15 cellular contexts compared by ENCODE assay signal in genomic region chr17:2482218-2482617, GRCh38. TPM values are rescaled to one million over a fixed set of nuclear protein-coding genes. Genes with fewer than 3 reads are reported as not detected.
DNase-seq lines count a peak whose midpoint lies in the region; ATAC-seq and TF ChIP-seq lines count a peak whose summit lies in the region.
"Had no signal": no experiment of that assay in that cellular context is flagged by ENCODE, and none has a peak within 500 bp of the region (broad histone marks: within the 10 kb centered on the region; RNA-seq: fewer than 3 reads in every experiment).

No MANE protein-coding gene starts in this region.

- H3K4me3 ChIP-seq in OCI-LY1 (ENCODE audit: low read depth, low read length, poor library complexity, severe bottlenecking) (no peak overlapping the region), mesenchymal stem cell (ENCODE audit: insufficient read depth in 1 of 2, low read depth in 1 of 2, low read length in 2 of 2) (no peak overlapping the region)
- H3K4me3 ChIP-seq: adrenal gland, coronary artery had no signal

- H3K79me1 ChIP-seq in mesenchymal stem cell (replicated peaks; ENCODE audit: low read length, poor library complexity, severe bottlenecking) = peaks cover 29% of the 10 kb centered on the region

- no peaks in the 10 kb centered on the region for H3K9me3 Mint-ChIP-seq in stimulated activated naive CD8-positive, alpha-beta T cell treated with anti-CD3 and anti-CD28 coated beads, Interleukin-15, amount 100 ng/mL, for 72 hours

- 77% methylated on average over 6 of the region's 7 CpGs for WGBS in mesenchymal stem cell

- no peak overlapping the region for H2BK120ac ChIP-seq in mesenchymal stem cell (ENCODE audit: low read depth, low read length)

- H2BK15ac ChIP-seq in mesenchymal stem cell (ENCODE audit: low read depth, poor library complexity, severe bottlenecking) = no peak overlapping the region

- H3K9me2 ChIP-seq in OCI-LY1 (ENCODE audit: low read depth, low read length) = no peaks in the 10 kb centered on the region

- H3K9me3 ChIP-seq in OCI-LY1 (ENCODE audit: low read length) (no peaks in the 10 kb centered on the region), mesenchymal stem cell (ENCODE audit: control insufficient read depth, low read length) (no peaks in the 10 kb centered on the region)
- H3K9me3 ChIP-seq: adrenal gland had no signal

- H3K18ac ChIP-seq in mesenchymal stem cell (ENCODE audit: low read depth in 1 of 2, low read length in 2 of 2) = no peak overlapping the region

- peaks cover 34% of the 10 kb centered on the region for H3K4me1 ChIP-seq in OCI-LY1 (ENCODE audit: insufficient read depth, low read length, severe bottlenecking)
- H3K4me1 ChIP-seq in mesenchymal stem cell (ENCODE audit: control insufficient read depth, insufficient read depth, low read depth, low read length) = peaks cover 3% of the 10 kb centered on the region

- H3K27me3 ChIP-seq in OCI-LY1 (ENCODE audit: insufficient read depth, low read length) (no peaks in the 10 kb centered on the region), mesenchymal stem cell (ENCODE audit: control insufficient read depth in 1 of 2, insufficient read depth in 1 of 2, low read length in 2 of 2) (no peaks in the 10 kb centered on the region)
- H3K27me3 ChIP-seq: adrenal gland had no signal

- H3K4me1 Mint-ChIP-seq in stimulated activated naive CD8-positive, alpha-beta T cell treated with anti-CD3 and anti-CD28 coated beads, Interleukin-15, amount 100 ng/mL, for 72 hours = peaks cover 35% of the 10 kb centered on the region

- H3K79me2 ChIP-seq in OCI-LY1 (ENCODE audit: insufficient read depth, low read length) = peaks cover 57% of the 10 kb centered on the region

- no peak overlapping the region for H3K9ac ChIP-seq in OCI-LY1 (ENCODE audit: low read length)
- no peak overlapping the region for H3K9ac ChIP-seq in mesenchymal stem cell (ENCODE audit: low read length)

- H3K27ac Mint-ChIP-seq in stimulated activated naive CD8-positive, alpha-beta T cell treated with anti-CD3 and anti-CD28 coated beads, Interleukin-15, amount 100 ng/mL, for 72 hours = peak overlapping the region; percentile 79 to 95

- H2AFZ ChIP-seq in OCI-LY1 (ENCODE audit: low read length) = no peak overlapping the region
- H2AFZ ChIP-seq in mesenchymal stem cell (ENCODE audit: low read depth, low read length) = no peak overlapping the region

- no peaks in the 10 kb centered on the region for H3F3A ChIP-seq in OCI-LY1 (ENCODE audit: insufficient read depth, low read length)

- ATAC-seq in stimulated activated naive CD8-positive, alpha-beta T cell treated with anti-CD3 and anti-CD28 coated beads, Interleukin-15, amount 100 ng/mL, for 72 hours = no peak
- ATAC-seq in stimulated activated naive CD8-positive, alpha-beta T cell treated with anti-CD3 and anti-CD28 coated beads, Interleukin-15, Interleukin-2, amounts not matched to agents 100 U/mL and 50 U/mL, for 24 hours = no peak

- no peak for TF ChIP-seq CTCF in OCI-LY1 (IDR thresholded peaks at IDR 0.05; ENCODE audit: low read length)

- peak overlapping the region; percentile 11 to 34 for H3K4me3 Mint-ChIP-seq in stimulated activated naive CD8-positive, alpha-beta T cell treated with anti-CD3 and anti-CD28 coated beads, Interleukin-15, amount 100 ng/mL, for 72 hours

- no peak overlapping the region for H4K91ac ChIP-seq in mesenchymal stem cell (ENCODE audit: low read length)

- H2BK12ac ChIP-seq in mesenchymal stem cell (ENCODE audit: low read length in 2 of 2) = no peak overlapping the region

- H2BK5ac ChIP-seq in mesenchymal stem cell (ENCODE audit: low read depth, low read length, poor library complexity, severe bottlenecking) = no peak overlapping the region

- H3K4me2 ChIP-seq in OCI-LY1 (ENCODE audit: low read length) (peak overlapping the region; percentile 9; the same call in 1 of the 2 replicates), mesenchymal stem cell (ENCODE audit: low read length, poor library complexity, severe bottlenecking) (no peak overlapping the region)

- H3K23ac ChIP-seq in mesenchymal stem cell (ENCODE audit: low read length in 2 of 2) = no peak overlapping the region

- H3K27me3 Mint-ChIP-seq in stimulated activated naive CD8-positive, alpha-beta T cell treated with anti-CD3 and anti-CD28 coated beads, Interleukin-15, amount 100 ng/mL, for 72 hours = no peaks in the 10 kb centered on the region

- H4K20me1 ChIP-seq in OCI-LY1 (ENCODE audit: insufficient read depth, low read length) = no peaks in the 10 kb centered on the region

- H3K36me3 ChIP-seq in OCI-LY1 (ENCODE audit: insufficient read depth, low read length) (peaks cover 27% of the 10 kb centered on the region), mesenchymal stem cell (ENCODE audit: control insufficient read depth in 1 of 2, insufficient read depth in 2 of 2, low read depth in 1 of 2, low read length in 2 of 2) (peaks cover 0 to 18% of the 10 kb centered on the region in 2 experiments)
- H3K36me3 ChIP-seq: adrenal gland had no signal

- H3K14ac ChIP-seq in mesenchymal stem cell (ENCODE audit: low read length in 2 of 2) = no peak overlapping the region

- H3K4ac ChIP-seq in mesenchymal stem cell (ENCODE audit: low read depth in 1 of 2, low read length in 2 of 2) = no peak overlapping the region

- H2AK5ac ChIP-seq in mesenchymal stem cell (ENCODE audit: low read length, severe bottlenecking) = no peak overlapping the region

- H4K8ac ChIP-seq in mesenchymal stem cell (ENCODE audit: low read length) = no peak overlapping the region

- intact Hi-C loops in head of caudate nucleus (cut with DNase I) = no loop called here

- H3K27ac ChIP-seq in OCI-LY1 (ENCODE audit: low read depth, low read length, poor library complexity, severe bottlenecking) (peak overlapping the region; percentile 51), mesenchymal stem cell (ENCODE audit: low read length, poor library complexity, severe bottlenecking) (no peak overlapping the region)
- H3K27ac ChIP-seq: adrenal gland, C4-2B, coronary artery had no signal

- DNase-seq in stimulated activated naive CD8-positive, alpha-beta T cell treated with anti-CD3 and anti-CD28 coated beads, Interleukin-15, amount 100 ng/mL, for 72 hours = no peak
- no peak for DNase-seq in stimulated activated naive CD8-positive, alpha-beta T cell treated with anti-CD3 and anti-CD28 coated beads, Interleukin-15, Interleukin-2, amounts not matched to agents 100 U/mL and 50 U/mL, for 24 hours
- DNase-seq in dermis blood vessel endothelial cell (peak; percentile 15), NCI-H2196 (lab: John Stamatoyannopoulos, UW; ENCODE audit: unreplicated experiment) (no peak), NCI-H446 (lab: John Stamatoyannopoulos, UW) (no peak), head of caudate nucleus (no peak), mesenchymal stem cell (no peak)
- DNase-seq: adrenal gland, GF-D8, Karpas-422, NCI-H187 treated with DMSO at 0.1 percent for 48 hours, occipital lobe had no signal

RNA-seq across cellular contexts. Expression of gene METTL16, which starts 29.5 kb away (rescaled TPM):
- 15.0 and 16.1 TPM in 2 replicates for total RNA-seq in dermis blood vessel endothelial cell
- 17.3 TPM for polyA plus RNA-seq in mesenchymal stem cell (2013, experiment 1 of 2)
- polyA plus RNA-seq in mesenchymal stem cell (2013, experiment 2 of 2) = 17.3 TPM
